ENCODE assay signal across 1 cellular context in genomic region chr20:32628960-32629530, GRCh38.
TF ChIP-seq lines count a peak whose summit lies in the region.

No MANE protein-coding gene starts in this region.

TF ChIP-seq in HCT116, 20 proteins besides CTCF, POLR2A, EP300 and RAD21 (continued from another document):
- TF ChIP-seq REST (IDR thresholded peaks at IDR 0.05; ENCODE audit: low read depth) (no peak), CEBPB (IDR thresholded peaks at IDR 0.05; ENCODE audit: low read depth) (no peak), SIN3A (IDR thresholded peaks at IDR 0.05; ENCODE audit: low read depth) (no peak), EZH2phosphoT487 (IDR thresholded peaks at IDR 0.05; ENCODE audit: borderline replicate concordance) (no peak), SP1 (IDR thresholded peaks at IDR 0.05; ENCODE audit: low read depth) (no peak), SRF (IDR thresholded peaks at IDR 0.05; ENCODE audit: low read depth) (no peak), ELF1 (IDR thresholded peaks at IDR 0.05; ENCODE audit: borderline replicate concordance, low read depth) (no peak), CBX3 (IDR thresholded peaks at IDR 0.05; ENCODE audit: low read depth) (no peak), POLR2AphosphoS5 (IDR thresholded peaks at IDR 0.05; ENCODE audit: low read depth, low read length) (no peak), EZH2 (IDR thresholded peaks at IDR 0.05) (no peak), MAX (IDR thresholded peaks at IDR 0.05) (no peak), EGR1 (IDR thresholded peaks at IDR 0.05; ENCODE audit: low read depth) (no peak), JUND (IDR thresholded peaks at IDR 0.05) (no peak)
TF ChIP-seq in HCT116: peak in this region for 0.
